In the genomic region with DNA sequence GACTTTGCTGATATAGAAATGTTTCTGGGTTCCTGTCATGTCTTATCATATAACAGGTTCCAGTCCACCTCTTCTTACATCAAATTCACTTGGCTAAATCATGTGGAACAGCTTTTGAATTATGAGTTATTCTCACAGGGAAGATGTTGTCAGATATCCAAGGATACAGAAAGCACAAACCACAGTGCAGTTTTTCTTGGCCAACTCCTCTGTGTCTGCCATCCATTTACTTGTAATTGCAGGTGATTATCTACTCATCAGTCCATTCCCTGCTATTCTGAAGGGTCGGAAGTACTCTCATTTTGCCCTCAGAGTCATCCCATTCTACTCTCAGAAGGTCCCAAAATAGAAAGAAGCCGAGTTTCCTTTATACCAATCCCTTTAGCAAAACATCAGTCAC, we compare ENCODE assay signal across 28 cellular contexts. TPM values are rescaled to one million over a fixed set of nuclear protein-coding genes. Genes with fewer than 3 reads are reported as not detected.
"Had no signal": no experiment of that assay in that cellular context is flagged by ENCODE, and none has a peak within 500 bp of the region (broad histone marks: within the 10 kb centered on the region; RNA-seq: fewer than 3 reads in every experiment).

No MANE protein-coding gene starts in this region.

- ATAC-seq: T-helper 17 cell had no signal

- H3K9me3 ChIP-seq: adrenal gland, MG63, Peyer's patch, SJCRH30 had no signal

- DNase-seq: activated CD4-positive, alpha-beta memory T cell treated with anti-CD3 and anti-CD28 coated beads, Interleukin-2, amount 10 ng/mL, durations not matched to agents 7 days and 5 days; activated CD4-positive, alpha-beta T cell treated with anti-CD3 and anti-CD28 coated beads, Interleukin-2, amount 50 U/mL, for 1 hour; activated CD4-positive, CD25-positive, alpha-beta regulatory T cell; activated gamma-delta T cell treated with Interleukin-2 at 50 U/mL for 16 hours; activated naive CD4-positive, alpha-beta T cell treated with anti-CD3 and anti-CD28 coated beads, Interleukin-2, amount 10 ng/mL, durations not matched to agents 7 days and 5 days; activated naive CD8-positive, alpha-beta T cell treated with anti-CD3 and anti-CD28 coated beads for 36 hours; activated T-cell treated with anti-CD3 and anti-CD28 coated beads for 4 hours; activated T-cell treated with anti-CD3 and anti-CD28 coated beads, Interleukin-2, amount 50 U/mL, for 48 hours; adrenal gland; anterior cingulate cortex; cerebellar nuclear complex; MG63; MV-4-11; NCI-H1092 treated with DMSO at 0.1 percent for 48 hours; NCI-H1930; NCI-H2171 treated with DMSO at 0.1 percent for 48 hours; NCI-H345; NCI-H510A; NCI-H774; NK-92 treated with Interleukin-12 subunit alpha and Interleukin-12 subunit beta, amount 100 ng/mL, for 24 hours; Peyer's patch; Right ventricle myocardium superior; SJCRH30; T-helper 17 cell; T-helper 9 cell had no signal

- H3K27me3 ChIP-seq: adrenal gland, Peyer's patch, SJCRH30 had no signal

- H3K36me3 ChIP-seq: adrenal gland, MG63, Peyer's patch, SJCRH30 had no signal

- H3K27ac ChIP-seq: adrenal gland, Peyer's patch, RWPE1, SJCRH30 had no signal

- H3K4me3 ChIP-seq: adrenal gland, MG63, Peyer's patch, SJCRH30 had no signal

- H3K4me1 ChIP-seq: adrenal gland, Peyer's patch, SJCRH30 had no signal

RNA-seq across cellular contexts. Expression of gene MARCHF11, which starts 10.0 kb away (rescaled TPM):
- total RNA-seq: activated CD4-positive, alpha-beta memory T cell treated with anti-CD3 and anti-CD28 coated beads, Interleukin-2, amount 10 ng/mL, durations not matched to agents 7 days and 5 days; activated CD8-positive, alpha-beta memory T cell treated with anti-CD3 and anti-CD28 coated beads for 36 hours; activated naive CD8-positive, alpha-beta T cell treated with anti-CD3 and anti-CD28 coated beads for 36 hours; activated T-helper 2 cell treated with anti-CD3 and anti-CD28 coated beads, Interferon-gamma antibody, Interleukin-2, Interleukin-4, amounts not matched to agents 10 μg/mL and 5 μg/mL and 100 μg/mL, durations not matched to agents 14 hours and 24 hours and 36 hours; Peyer's patch; SJCRH30; T-helper 17 cell had no signal
